Comparison of ENCODE assay signal across 1 cellular context in genomic region chr6:35727206-35727934, GRCh38.
TF ChIP-seq lines count a peak whose summit lies in the region.

No MANE protein-coding gene starts in this region.

TF ChIP-seq in HepG2, 621 proteins besides CTCF, POLR2A, EP300 and RAD21 (continued from another document and continues in another):
- TF ChIP-seq CREB3 (CRISPR knock-in tag; IDR thresholded peaks at IDR 0.05) (no peak), ZNF543 (CRISPR knock-in tag; IDR thresholded peaks at IDR 0.05) (peak; percentile 48; the same call in 1 of the 2 replicates), TSC22D2 (CRISPR knock-in tag; IDR thresholded peaks at IDR 0.05; ENCODE audit: borderline replicate concordance) (no peak), ZNF547 (CRISPR knock-in tag; IDR thresholded peaks at IDR 0.05) (no peak; the same call in 1 of the 2 replicates), THAP11 (CRISPR knock-in tag; IDR thresholded peaks at IDR 0.05) (peak; percentile 1; the same call in 1 of the 2 replicates), MAFK (conservative IDR thresholded peaks at IDR 0.05 in 1 of 2, IDR thresholded peaks at IDR 0.05 in 1 of 2; ENCODE audit: low read length in 2 of 2) (no peak), KLF16 (CRISPR knock-in tag; IDR thresholded peaks at IDR 0.05) (peak in 1 of 2 experiments; percentile 46; a peak in 1 of 4 replicates), TAF15 (IDR thresholded peaks at IDR 0.05; ENCODE audit: low read depth, low read length, poor library complexity, severe bottlenecking) (peak; percentile 49), DR1 (CRISPR knock-in tag; IDR thresholded peaks at IDR 0.05) (0 out of 2 replicates have a peak, but pooled peaks have one; percentile 30), TCF12 (IDR thresholded peaks at IDR 0.05) (no peak), TCF12 (CRISPR knock-in tag; IDR thresholded peaks at IDR 0.05) (no peak; the same call in 1 of the 2 replicates), ZNF580 (CRISPR knock-in tag; IDR thresholded peaks at IDR 0.05; ENCODE audit: borderline replicate concordance, low read depth) (peak; percentile 4; the same call in 1 of the 2 replicates), ATF5 (CRISPR knock-in tag; IDR thresholded peaks at IDR 0.05; ENCODE audit: low read depth) (no peak), HNRNPUL1 (IDR thresholded peaks at IDR 0.05; ENCODE audit: low read depth, low read length) (no peak), PCBP1 (IDR thresholded peaks at IDR 0.05; ENCODE audit: borderline replicate concordance, low read depth, low read length) (0 out of 2 replicates have a peak, but pooled peaks have one; percentile 62), ZNF556 (CRISPR knock-in tag; IDR thresholded peaks at IDR 0.05; ENCODE audit: borderline replicate concordance) (peak; percentile 63; the same call in 1 of the 2 replicates), CAMTA2 (CRISPR knock-in tag; IDR thresholded peaks at IDR 0.05; ENCODE audit: borderline replicate concordance) (0 out of 2 replicates have a peak, but pooled peaks have one; percentile 85), NFIB (CRISPR knock-in tag; IDR thresholded peaks at IDR 0.05; ENCODE audit: borderline replicate concordance) (no peak), ZNF772 (CRISPR knock-in tag; IDR thresholded peaks at IDR 0.05) (peak; percentile 80), ZNF788 (CRISPR knock-in tag; IDR thresholded peaks at IDR 0.05; ENCODE audit: borderline replicate concordance) (peak; percentile 53; the same call in 1 of the 2 replicates), ZNF564 (CRISPR knock-in tag; IDR thresholded peaks at IDR 0.05) (peak; percentile 79), MAZ (IDR thresholded peaks at IDR 0.05; ENCODE audit: borderline replicate concordance, low read depth, low read length) (no peak), MAZ (CRISPR knock-in tag; IDR thresholded peaks at IDR 0.05; ENCODE audit: low read depth) (peak; percentile 12; the same call in 1 of the 2 replicates), TEAD2 (CRISPR knock-in tag; IDR thresholded peaks at IDR 0.05) (no peak), NFIC (IDR thresholded peaks at IDR 0.05; ENCODE audit: low read length) (no peak), PAXIP1 (CRISPR knock-in tag; conservative IDR thresholded peaks at IDR 0.05) (peak; percentile 28), CREBL2 (CRISPR knock-in tag; IDR thresholded peaks at IDR 0.05; ENCODE audit: borderline replicate concordance) (0 out of 2 replicates have a peak, but pooled peaks have one; percentile 31), ZNF337 (CRISPR knock-in tag; IDR thresholded peaks at IDR 0.05; ENCODE audit: borderline replicate concordance, low read depth) (no peak), HOXA7 (CRISPR knock-in tag; IDR thresholded peaks at IDR 0.05) (no peak), TBX2 (CRISPR knock-in tag; IDR thresholded peaks at IDR 0.05; ENCODE audit: borderline replicate concordance) (peak; percentile 52; the same call in 1 of the 2 replicates), ZSCAN30 (CRISPR knock-in tag; IDR thresholded peaks at IDR 0.05) (0 out of 2 replicates have a peak, but pooled peaks have one; percentile 24), RORA (CRISPR knock-in tag; IDR thresholded peaks at IDR 0.05) (no peak), MLXIP (CRISPR knock-in tag; IDR thresholded peaks at IDR 0.05; ENCODE audit: borderline replicate concordance) (0 out of 2 replicates have a peak, but pooled peaks have one; percentile 51), PRDM10 (CRISPR knock-in tag; IDR thresholded peaks at IDR 0.05; ENCODE audit: low read depth) (no peak), RBM39 (IDR thresholded peaks at IDR 0.05; ENCODE audit: low read depth, low read length, poor library complexity, severe bottlenecking) (peak; percentile 39), YY1 (IDR thresholded peaks at IDR 0.05; ENCODE audit: insufficient read depth, insufficient replicate concordance, low read depth, low read length) (no peak), XRCC5 (optimal IDR thresholded peaks at IDR 0.05; ENCODE audit: low read length) (peak; percentile 15), PLRG1 (conservative IDR thresholded peaks at IDR 0.05) (no peak), ZBTB42 (CRISPR knock-in tag; IDR thresholded peaks at IDR 0.05) (0 out of 2 replicates have a peak, but pooled peaks have one; percentile 19), ZNF883 (CRISPR knock-in tag; IDR thresholded peaks at IDR 0.05; ENCODE audit: not compliant biosample characterization) (peak; percentile 71), UBTF (CRISPR knock-in tag; IDR thresholded peaks at IDR 0.05) (no peak), SOX13 (IDR thresholded peaks at IDR 0.05) (no peak), SOX13 (CRISPR knock-in tag; conservative IDR thresholded peaks at IDR 0.05 in 1 of 2, IDR thresholded peaks at IDR 0.05 in 1 of 2) (no peak), KAT7 (CRISPR knock-in tag; IDR thresholded peaks at IDR 0.05; ENCODE audit: borderline replicate concordance) (peak; percentile 3; the same call in 1 of the 2 replicates), RAD51 (IDR thresholded peaks at IDR 0.05; ENCODE audit: borderline replicate concordance) (peak; percentile 94), ZNF292 (CRISPR knock-in tag; IDR thresholded peaks at IDR 0.05; ENCODE audit: borderline replicate concordance, low read depth) (peak; percentile 80; the same call in 1 of the 2 replicates)
